In genomic region chr13:27481766-27482165, GRCh38 we compare ENCODE assay signal across 9 cellular contexts. TPM values are rescaled to one million over a fixed set of nuclear protein-coding genes. Genes with fewer than 3 reads are reported as not detected.
DNase-seq lines count a peak whose midpoint lies in the region; TF ChIP-seq lines count a peak whose summit lies in the region.
"Had no signal": no experiment of that assay in that cellular context is flagged by ENCODE, and none has a peak within 500 bp of the region (broad histone marks: within the 10 kb centered on the region; RNA-seq: fewer than 3 reads in every experiment).

No MANE protein-coding gene starts in this region.

- DNase-seq in AG09319 (ENCODE audit: extremely low read depth, low read depth) (no peak), GM13976 (ENCODE audit: low spot score) (no peak), PC-9 (peak in 1 of 2 experiments; percentile 22), T47D (ENCODE audit: low read depth in 1 of 2, low spot score in 1 of 2) (peak; percentile 16 to 60), lung microvascular endothelial cell (ENCODE audit: low read depth in 2 of 2) (peak; percentile 44 to 56), SIG-M5 (lab: John Stamatoyannopoulos, UW) (no peak), activated gamma-delta T cell (lab: John Stamatoyannopoulos, UW) (no peak), NCI-H446 treated with DMSO at 0.1 percent for 48 hours (lab: John Stamatoyannopoulos, UW) (no peak)

- no peak overlapping the region for H3K4me2 ChIP-seq in PC-9

- peaks cover 17% of the 10 kb centered on the region; the same call in 1 of the 2 replicates for H3K27me3 ChIP-seq in PC-9 (ENCODE audit: insufficient read depth, low read depth)

- intact Hi-C loops in PC-9 (cut with micrococcal nuclease; ENCODE audit: unreplicated experiment), result no loop called here

- CTCF ChIA-PET in PC-9 (lab: Charles Lee), result no interaction called here

- no peaks in the 10 kb centered on the region for H3K9me2 ChIP-seq in PC-9 (ENCODE audit: insufficient read depth)

- peaks cover 15% of the 10 kb centered on the region for H3K4me1 ChIP-seq in PC-9 (replicated peaks; ENCODE audit: insufficient read depth)

- no peaks in the 10 kb centered on the region for H3K36me3 ChIP-seq in PC-9 (ENCODE audit: low read depth)
- H3K36me3 ChIP-seq: thoracic aorta had no signal

- no peaks in the 10 kb centered on the region for H4K20me1 ChIP-seq in PC-9 (ENCODE audit: insufficient read depth)

- POLR2A ChIA-PET in PC-9 (lab: Charles Lee; ENCODE audit: unreplicated experiment), result no interaction called here

- H3K27ac ChIP-seq in PC-9, result no peak overlapping the region
- H3K27ac ChIP-seq: thoracic aorta had no signal

- TF ChIP-seq CTCF in AG09319 (IDR thresholded peaks at IDR 0.05; ENCODE audit: low read depth, low read length), result peak; percentile 49
- TF ChIP-seq CTCF in GM13976 (IDR thresholded peaks at IDR 0.05; ENCODE audit: borderline replicate concordance, control extremely low read depth, extremely low read depth, insufficient read depth, missing control alignments), result peak; percentile 17
- peak; percentile 81 for TF ChIP-seq CTCF in PC-9 (conservative IDR thresholded peaks at IDR 0.05)

- H3F3A ChIP-seq in PC-9 (ENCODE audit: insufficient read depth, low read depth), result peaks cover 12% of the 10 kb centered on the region

- H3K79me2 ChIP-seq in PC-9 (ENCODE audit: low read depth), result no peaks in the 10 kb centered on the region

- no peak overlapping the region for H2AFZ ChIP-seq in PC-9

- H3K9me3 ChIP-seq in PC-9 (ENCODE audit: insufficient read depth, low read depth), result peaks cover 8% of the 10 kb centered on the region; the same call in 1 of the 2 replicates
- H3K9me3 ChIP-seq: thoracic aorta had no signal

- H3K4me3 ChIP-seq in PC-9, result no peak overlapping the region
- H3K4me3 ChIP-seq: thoracic aorta had no signal

- BruUV-seq in PC-9 (replicated peaks; lab: Mats Ljungman, UMichigan), result no TSS peak

- in situ Hi-C loops in GM13976 (cut with MboI; ENCODE audit: low sequenced_read_pairs, unreplicated experiment), result no loop called here
- in situ Hi-C loops in T47D (cut with HindIII; ENCODE audit: low pct_unique_long_range_greater_than_20kb, low sequenced_read_pairs), result no loop called here

RNA-seq across cellular contexts. Expression of gene MTIF3, which starts 31.4 kb away (rescaled TPM):
- total RNA-seq in PC-9 (2021) (22.9 and 28.3 TPM in 2 replicates), lung microvascular endothelial cell (35.7 and 38.6 TPM in 2 replicates)

RNA-seq across cellular contexts. Expression of gene GTF3A, which starts 57.3 kb away (rescaled TPM):
- 105 and 130 TPM in 2 replicates for total RNA-seq in PC-9 (2021)
- 87.8 and 119 TPM in 2 replicates for total RNA-seq in lung microvascular endothelial cell

Comparison
In these comparisons a context has a peak if more than half of its experiments do, and no peak if none do; other contexts are left out.
1. DNase-seq: peak in T47D (2 of 2) and lung microvascular endothelial cell (2 of 2); none in AG09319 (single experiment), GM13976 (single experiment), SIG-M5 (single experiment), activated gamma-delta T cell (single experiment) and NCI-H446 treated with DMSO at 0.1 percent for 48 hours (single experiment).
2. CTCF ChIP-seq: peak in every context shown above with its lines; median percentile 81 in PC-9; 49 in AG09319; 17 in GM13976.